Comparison of ENCODE assay signal across 1 cellular context in genomic region chr5:133321833-133322420, GRCh38.
A peak's percentile ranks its signal among the peaks of the same experiment; 100 is the strongest.
TF ChIP-seq lines count a peak whose summit lies in the region.

No MANE protein-coding gene starts in this region.

TF ChIP-seq in GM12878, 131 proteins besides CTCF, POLR2A, EP300 and RAD21 (continued from another document):
- peak; percentile 26 for TF ChIP-seq CUX1 (IDR thresholded peaks at IDR 0.05; ENCODE audit: insufficient replicate concordance, low read depth, low read length)
- peak; percentile 67 for TF ChIP-seq PBX3 (IDR thresholded peaks at IDR 0.05; ENCODE audit: insufficient replicate concordance, low read depth, low read length)
- TF ChIP-seq TCF3 (IDR thresholded peaks at IDR 0.05; ENCODE audit: borderline replicate concordance, insufficient read depth, low read depth, low read length): peak; percentile 93
- no peak for TF ChIP-seq RB1 (IDR thresholded peaks at IDR 0.05; ENCODE audit: borderline replicate concordance)
- TF ChIP-seq DPF2 (IDR thresholded peaks at IDR 0.05): peak; percentile 77
- peak; percentile 92 for TF ChIP-seq RUNX3 (IDR thresholded peaks at IDR 0.05; ENCODE audit: low read length)
- TF ChIP-seq PRDM15 (CRISPR knock-in tag; IDR thresholded peaks at IDR 0.05): no peak
- TF ChIP-seq, protein P1, sequence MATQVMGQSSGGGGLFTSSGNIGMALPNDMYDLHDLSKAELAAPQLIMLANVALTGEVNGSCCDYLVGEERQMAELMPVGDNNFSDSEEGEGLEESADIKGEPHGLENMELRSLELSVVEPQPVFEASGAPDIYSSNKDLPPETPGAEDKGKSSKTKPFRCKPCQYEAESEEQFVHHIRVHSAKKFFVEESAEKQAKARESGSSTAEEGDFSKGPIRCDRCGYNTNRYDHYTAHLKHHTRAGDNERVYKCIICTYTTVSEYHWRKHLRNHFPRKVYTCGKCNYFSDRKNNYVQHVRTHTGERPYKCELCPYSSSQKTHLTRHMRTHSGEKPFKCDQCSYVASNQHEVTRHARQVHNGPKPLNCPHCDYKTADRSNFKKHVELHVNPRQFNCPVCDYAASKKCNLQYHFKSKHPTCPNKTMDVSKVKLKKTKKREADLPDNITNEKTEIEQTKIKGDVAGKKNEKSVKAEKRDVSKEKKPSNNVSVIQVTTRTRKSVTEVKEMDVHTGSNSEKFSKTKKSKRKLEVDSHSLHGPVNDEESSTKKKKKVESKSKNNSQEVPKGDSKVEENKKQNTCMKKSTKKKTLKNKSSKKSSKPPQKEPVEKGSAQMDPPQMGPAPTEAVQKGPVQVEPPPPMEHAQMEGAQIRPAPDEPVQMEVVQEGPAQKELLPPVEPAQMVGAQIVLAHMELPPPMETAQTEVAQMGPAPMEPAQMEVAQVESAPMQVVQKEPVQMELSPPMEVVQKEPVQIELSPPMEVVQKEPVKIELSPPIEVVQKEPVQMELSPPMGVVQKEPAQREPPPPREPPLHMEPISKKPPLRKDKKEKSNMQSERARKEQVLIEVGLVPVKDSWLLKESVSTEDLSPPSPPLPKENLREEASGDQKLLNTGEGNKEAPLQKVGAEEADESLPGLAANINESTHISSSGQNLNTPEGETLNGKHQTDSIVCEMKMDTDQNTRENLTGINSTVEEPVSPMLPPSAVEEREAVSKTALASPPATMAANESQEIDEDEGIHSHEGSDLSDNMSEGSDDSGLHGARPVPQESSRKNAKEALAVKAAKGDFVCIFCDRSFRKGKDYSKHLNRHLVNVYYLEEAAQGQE (IDR thresholded peaks at IDR 0.05; ENCODE audit: low read depth, low read length): no peak
- peak; percentile 83 for TF ChIP-seq EED (IDR thresholded peaks at IDR 0.05; ENCODE audit: low read depth)
- TF ChIP-seq CREB1 (IDR thresholded peaks at IDR 0.05; ENCODE audit: low read depth): 0 out of 2 replicates have a peak, but pooled peaks have one; percentile 3
- TF ChIP-seq CEBPB (IDR thresholded peaks at IDR 0.05; ENCODE audit: borderline replicate concordance in 1 of 2, low read depth in 2 of 2, low read length in 2 of 2): no peak
TF ChIP-seq in GM12878: peak in this region for 38.
